In the genomic region with DNA sequence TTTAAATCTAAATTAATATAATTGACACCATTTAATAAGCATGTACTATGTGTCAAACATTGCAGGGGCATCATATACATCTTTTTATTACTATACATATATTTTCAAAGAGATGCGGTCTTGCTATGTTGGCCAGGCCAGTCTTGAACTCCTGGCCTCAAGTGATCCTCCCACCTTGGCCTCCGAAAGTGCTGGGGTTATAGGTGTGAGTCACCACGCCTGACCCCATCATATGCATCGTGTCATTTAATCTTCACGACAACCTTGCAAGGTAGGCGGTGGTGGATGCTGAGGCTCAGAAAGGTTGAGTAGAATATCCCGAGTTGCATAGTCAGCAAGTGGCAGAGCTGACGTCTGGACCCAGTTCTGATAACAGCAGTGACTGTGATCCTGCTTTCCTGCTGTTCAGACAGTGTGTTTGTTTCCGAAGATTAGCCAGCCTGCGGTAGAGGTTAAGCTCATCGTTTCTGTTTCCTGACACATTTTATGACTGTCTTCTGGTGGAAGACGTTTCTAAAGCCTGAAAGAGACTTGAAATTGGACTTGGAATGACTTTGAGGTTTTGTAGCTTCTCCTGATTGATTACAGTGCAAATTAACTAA, we compare ENCODE assay signal across 19 cellular contexts.
"Had no signal": no experiment of that assay in that cellular context is flagged by ENCODE, and none has a peak within 500 bp of the region (broad histone marks: within the 10 kb centered on the region; RNA-seq: fewer than 3 reads in every experiment).

No MANE protein-coding gene starts in this region.

- H3K4me3 ChIP-seq: body of pancreas, esophagus muscularis mucosa, pancreas, sigmoid colon, upper lobe of right lung had no signal

- ATAC-seq: activated CD4-positive, alpha-beta T cell treated with anti-CD3 and anti-CD28 coated beads for 36 hours; body of pancreas; stimulated activated naive CD8-positive, alpha-beta T cell treated with anti-CD3 and anti-CD28 coated beads, Interleukin-15, amount 100 ng/mL, for 72 hours; T-cell; upper lobe of right lung had no signal

- H3K27me3 ChIP-seq: body of pancreas, esophagus muscularis mucosa, pancreas, sigmoid colon, upper lobe of right lung had no signal

- H3K9me3 ChIP-seq: body of pancreas, pancreas, upper lobe of right lung had no signal

- FAIRE-seq: colon, pancreas had no signal

- H3K27ac Mint-ChIP-seq: activated CD4-positive, alpha-beta memory T cell treated with anti-CD3 and anti-CD28 coated beads, Interleukin-2, amount 10 ng/mL, durations not matched to agents 7 days and 5 days; activated CD4-positive, alpha-beta T cell treated with anti-CD3 and anti-CD28 coated beads for 36 hours; activated naive CD8-positive, alpha-beta T cell; T-cell had no signal

- H3K27me3 Mint-ChIP-seq: activated CD4-positive, alpha-beta memory T cell treated with anti-CD3 and anti-CD28 coated beads, Interleukin-2, amount 10 ng/mL, durations not matched to agents 7 days and 5 days; activated CD4-positive, alpha-beta T cell treated with anti-CD3 and anti-CD28 coated beads for 36 hours; activated naive CD8-positive, alpha-beta T cell; naive B cell; stimulated activated naive CD8-positive, alpha-beta T cell treated with anti-CD3 and anti-CD28 coated beads, Interleukin-15, amount 100 ng/mL, for 72 hours; T-cell had no signal

- H3K4me3 Mint-ChIP-seq: activated CD4-positive, alpha-beta memory T cell treated with anti-CD3 and anti-CD28 coated beads, Interleukin-2, amount 10 ng/mL, durations not matched to agents 7 days and 5 days; activated CD4-positive, alpha-beta T cell treated with anti-CD3 and anti-CD28 coated beads for 36 hours; activated naive CD8-positive, alpha-beta T cell; stimulated activated naive CD8-positive, alpha-beta T cell treated with anti-CD3 and anti-CD28 coated beads, Interleukin-15, amount 100 ng/mL, for 72 hours; T-cell had no signal

- DNase-seq: activated CD4-positive, alpha-beta memory T cell treated with anti-CD3 and anti-CD28 coated beads, Interleukin-2, amount 10 ng/mL, durations not matched to agents 7 days and 5 days; activated CD4-positive, alpha-beta T cell treated with anti-CD3 and anti-CD28 coated beads for 36 hours; activated gamma-delta T cell; activated T-cell treated with anti-CD3 and anti-CD28 coated beads, Interleukin-2, amount 50 U/mL, for 48 hours; amygdala; caudate nucleus; glutamatergic neuron; naive B cell; pancreas; sigmoid colon; stimulated activated CD4-positive, alpha-beta T cell treated with anti-CD3 and anti-CD28 coated beads, Interleukin-1b, Interleukin-23, amount 100 ng/mL, for 48 hours; stimulated activated naive CD8-positive, alpha-beta T cell treated with anti-CD3 and anti-CD28 coated beads, Interleukin-15, amount 100 ng/mL, for 72 hours; T-cell; T-helper 9 cell; upper lobe of right lung had no signal

- H3K4me1 ChIP-seq: body of pancreas, pancreas, sigmoid colon, upper lobe of right lung had no signal

- H3K27ac ChIP-seq: body of pancreas, esophagus muscularis mucosa, pancreas, sigmoid colon, upper lobe of right lung had no signal

- H3K4me1 Mint-ChIP-seq: activated CD4-positive, alpha-beta memory T cell treated with anti-CD3 and anti-CD28 coated beads, Interleukin-2, amount 10 ng/mL, durations not matched to agents 7 days and 5 days had no signal

- H3K36me3 ChIP-seq: esophagus muscularis mucosa, pancreas, sigmoid colon, upper lobe of right lung had no signal
